1 cellular context compared by ENCODE assay signal in the genomic region with DNA sequence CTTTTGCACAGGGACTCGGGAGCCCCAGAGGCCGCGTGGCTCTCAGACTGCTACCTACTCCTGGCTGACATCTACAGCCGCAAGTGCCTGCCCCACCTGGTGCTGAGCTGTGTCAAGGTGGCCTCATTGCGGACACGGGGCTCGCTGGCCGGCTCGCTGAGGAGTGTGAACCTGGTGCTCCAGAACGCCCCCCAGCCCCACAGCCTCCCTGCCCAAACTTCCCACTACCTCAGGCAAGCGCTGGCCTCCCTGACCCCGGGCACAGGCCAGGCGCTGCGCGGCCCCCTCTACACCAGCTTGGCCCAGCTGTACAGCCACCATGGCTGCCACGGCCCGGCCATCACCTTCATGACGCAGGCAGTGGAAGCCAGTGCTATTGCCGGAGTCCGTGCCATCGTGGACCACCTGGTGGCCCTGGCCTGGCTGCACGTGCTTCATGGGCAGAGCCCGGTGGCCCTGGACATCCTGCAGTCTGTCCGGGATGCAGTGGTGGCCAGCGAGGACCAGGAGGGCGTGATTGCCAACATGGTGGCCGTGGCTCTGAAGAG.
TF ChIP-seq lines count a peak whose summit lies in the region.

No MANE protein-coding gene starts in this region.

TF ChIP-seq in endothelial cell of umbilical vein, 7 proteins besides CTCF, POLR2A, EP300 and RAD21:
- TF ChIP-seq POLR2AphosphoS5 (IDR thresholded peaks at IDR 0.05; ENCODE audit: insufficient read depth, low read depth, low read length) (no peak), JUN (IDR thresholded peaks at IDR 0.05; ENCODE audit: borderline replicate concordance, insufficient read depth, insufficient read length, low read depth) (no peak), MAX (IDR thresholded peaks at IDR 0.05; ENCODE audit: insufficient read depth, insufficient read length) (no peak), GATA2 (IDR thresholded peaks at IDR 0.05; ENCODE audit: insufficient read depth, insufficient read length, low read depth, low read length) (no peak), FOS (IDR thresholded peaks at IDR 0.05; ENCODE audit: borderline replicate concordance, insufficient read depth, low read length) (no peak), EZH2 (IDR thresholded peaks at IDR 0.05; ENCODE audit: borderline replicate concordance, low read depth, low read length, severe bottlenecking) (no peak), MYC (IDR thresholded peaks at IDR 0.05; ENCODE audit: low read depth, low read length) (no peak)
